ENCODE assay signal across 20 cellular contexts in the genomic region with DNA sequence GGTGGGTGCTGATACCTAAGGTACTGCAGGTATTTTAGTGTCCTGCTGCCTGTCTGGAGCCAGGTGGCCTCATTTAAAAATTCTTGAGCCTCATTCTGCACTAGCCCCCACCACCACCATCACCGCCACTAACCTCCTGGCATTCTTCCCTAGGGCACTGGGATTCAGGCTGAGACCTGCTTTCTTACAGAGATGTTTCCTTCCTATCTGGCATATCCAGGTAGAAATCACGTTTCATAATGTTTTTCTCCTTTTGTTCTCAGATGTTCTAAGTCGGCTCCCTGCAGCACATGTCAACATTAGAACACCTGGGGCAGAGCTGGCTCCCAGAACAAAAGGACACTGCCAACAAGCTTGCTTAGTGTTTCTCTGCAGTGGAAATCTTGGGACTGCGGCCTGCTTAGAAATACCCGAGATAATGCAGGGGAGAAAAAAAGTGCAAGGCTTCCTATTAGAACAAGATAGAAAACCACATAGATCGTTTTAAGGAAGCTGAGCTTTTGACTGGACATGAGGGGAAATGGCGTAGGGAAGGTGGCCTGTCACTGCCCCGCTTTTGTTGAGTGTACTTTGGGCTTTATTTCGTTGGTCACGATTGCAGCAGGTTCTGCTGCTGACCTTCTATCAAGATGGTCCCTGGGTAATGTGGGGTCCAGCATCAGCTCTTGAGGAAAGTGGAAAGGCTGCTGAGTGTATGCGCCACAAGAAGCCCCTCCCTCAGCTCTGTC. TPM values are rescaled to one million over a fixed set of nuclear protein-coding genes. Genes with fewer than 3 reads are reported as not detected.
A peak's percentile ranks its signal among the peaks of the same experiment; 100 is the strongest.
DNase-seq lines count a peak whose midpoint lies in the region; ATAC-seq, FAIRE-seq and TF ChIP-seq lines count a peak whose summit lies in the region.
"Had no signal": no experiment of that assay in that cellular context is flagged by ENCODE, and none has a peak within 500 bp of the region (broad histone marks: within the 10 kb centered on the region; RNA-seq: fewer than 3 reads in every experiment).

No MANE protein-coding gene starts in this region.

- H3K4me1 ChIP-seq in Caco-2 (peaks cover 47% of the 10 kb centered on the region), mucosa of stomach (ENCODE audit: control insufficient read depth, insufficient read depth, low read length) (peaks cover 61% of the 10 kb centered on the region), kidney (ENCODE audit: control insufficient read depth in 1 of 2, insufficient read depth in 1 of 2, low read depth in 1 of 2, low read length in 2 of 2) (no peaks in the 10 kb centered on the region)
- H3K4me1 ChIP-seq: BE2C, parathyroid adenoma had no signal

- FAIRE-seq in bronchial epithelial cell (lab: Jason Lieb, UNC) (no peak), kidney (lab: Jason Lieb, UNC) (no peak)
- FAIRE-seq: endometrium, G401.6 had no signal

- H3K9ac ChIP-seq in mucosa of stomach (ENCODE audit: low read length) (peak overlapping the region; percentile 50), kidney (ENCODE audit: low read length in 2 of 2) (no peak overlapping the region)
- H3K9ac ChIP-seq: parathyroid adenoma had no signal

- peak overlapping the region; percentile 53 for H3K27ac Mint-ChIP-seq in Caco-2 (ENCODE audit: unreplicated experiment)
- H3K27ac Mint-ChIP-seq: activated CD8-positive, alpha-beta T cell treated with anti-CD3 and anti-CD28 coated beads for 36 hours; T-helper 2 cell treated with Interferon-gamma antibody and Interleukin-4, amounts not matched to agents 5 μg/mL and 100 μg/mL, for 36 hours had no signal

- BruUV-seq in Caco-2 (replicated peaks; lab: Mats Ljungman, UMichigan), result no TSS peak

- POLR2A ChIA-PET in Caco-2 (lab: Charles Lee), result no interaction called here

- no peaks in the 10 kb centered on the region for H3K36me3 Mint-ChIP-seq in Caco-2 (ENCODE audit: insufficient read depth, unreplicated experiment)
- H3K36me3 Mint-ChIP-seq: brain had no signal

- no peak overlapping the region for H3K4me3 Mint-ChIP-seq in Caco-2 (ENCODE audit: unreplicated experiment)
- H3K4me3 Mint-ChIP-seq: activated CD8-positive, alpha-beta T cell treated with anti-CD3 and anti-CD28 coated beads for 36 hours; brain; T-helper 2 cell treated with Interferon-gamma antibody and Interleukin-4, amounts not matched to agents 5 μg/mL and 100 μg/mL, for 36 hours had no signal

- no peaks in the 10 kb centered on the region for H3K36me3 ChIP-seq in Caco-2 (ENCODE audit: control insufficient read depth, insufficient read depth, low read length)
- H3K36me3 ChIP-seq in bronchial epithelial cell (ENCODE audit: control insufficient read depth, insufficient read depth, low read length), result no peaks in the 10 kb centered on the region
- H3K36me3 ChIP-seq in mucosa of stomach (ENCODE audit: control insufficient read depth, insufficient read depth, low read length), result no peaks in the 10 kb centered on the region
- H3K36me3 ChIP-seq in kidney (ENCODE audit: control insufficient read depth in 1 of 2, insufficient read depth in 2 of 2, low read length in 2 of 2), result no peaks in the 10 kb centered on the region
- H3K36me3 ChIP-seq: BE2C had no signal

- CTCF ChIA-PET in Caco-2 (lab: Charles Lee), result no interaction called here

- no peaks in the 10 kb centered on the region for H3K27me3 Mint-ChIP-seq in Caco-2 (ENCODE audit: insufficient read depth, unreplicated experiment)

- H3K4me1 Mint-ChIP-seq in Caco-2 (ENCODE audit: low read depth, unreplicated experiment), result peaks cover 42% of the 10 kb centered on the region
- H3K4me1 Mint-ChIP-seq: brain had no signal

- H3K9me3 ChIP-seq in Caco-2 (no peaks in the 10 kb centered on the region), mucosa of stomach (ENCODE audit: control insufficient read depth, low read length) (no peaks in the 10 kb centered on the region), kidney (ENCODE audit: control insufficient read depth in 1 of 2, low read length in 2 of 2) (no peaks in the 10 kb centered on the region)
- H3K9me3 ChIP-seq: BE2C had no signal

- TF ChIP-seq CTCF in Caco-2 (IDR thresholded peaks at IDR 0.05; ENCODE audit: insufficient read depth in 1 of 2, low read depth in 1 of 2, low read length in 1 of 2, severe bottlenecking in 1 of 2, unreplicated experiment in 1 of 2), result no peak
- TF ChIP-seq CTCF in bronchial epithelial cell (IDR thresholded peaks at IDR 0.05; ENCODE audit: insufficient read depth, low read length, severe bottlenecking), result no peak
- TF ChIP-seq CTCF in kidney (IDR thresholded peaks at IDR 0.05; ENCODE audit: borderline replicate concordance, extremely low read depth, insufficient read depth), result no peak

- DNase-seq in Caco-2, result no peak
- DNase-seq in NCI-H345 (lab: John Stamatoyannopoulos, UW), result peak; percentile 55
- DNase-seq in bronchial epithelial cell (ENCODE audit: low read depth), result peak; percentile 61
- DNase-seq in activated CD4-positive, CD25-positive, alpha-beta regulatory T cell (lab: John Stamatoyannopoulos, UW), result no peak
- no peak for DNase-seq in kidney
- DNase-seq: activated CD8-positive, alpha-beta T cell treated with anti-CD3 and anti-CD28 coated beads for 36 hours; activated effector memory CD4-positive, alpha-beta T cell treated with Interleukin-2 at 50 U/mL for 16 hours; BE2C; hypothalamus; NCI-H1436; stimulated activated CD8-positive, alpha-beta memory T cell treated with anti-CD3 and anti-CD28 coated beads, Interleukin-4, amount 100 ng/mL, for 48 hours had no signal

- no peak overlapping the region for H3K27ac ChIP-seq in kidney (ENCODE audit: low read depth in 2 of 2, low read length in 2 of 2)
- H3K27ac ChIP-seq: parathyroid adenoma had no signal

- no peaks in the 10 kb centered on the region for H3K9me3 Mint-ChIP-seq in Caco-2 (ENCODE audit: unreplicated experiment)
- H3K9me3 Mint-ChIP-seq: activated CD8-positive, alpha-beta T cell treated with anti-CD3 and anti-CD28 coated beads for 36 hours; T-helper 2 cell treated with Interferon-gamma antibody and Interleukin-4, amounts not matched to agents 5 μg/mL and 100 μg/mL, for 36 hours had no signal

- intact Hi-C loops in Caco-2 (cut with micrococcal nuclease; ENCODE audit: unreplicated experiment) (no loop called here), kidney (cut with DNase I) (no loop called here)

- H3K27me3 ChIP-seq in Caco-2 (replicated peaks; ENCODE audit: control insufficient read depth, insufficient read depth, low read length), result no peaks in the 10 kb centered on the region
- H3K27me3 ChIP-seq in bronchial epithelial cell (ENCODE audit: control insufficient read depth, insufficient read depth, low read length), result no peaks in the 10 kb centered on the region
- no peaks in the 10 kb centered on the region for H3K27me3 ChIP-seq in mucosa of stomach (ENCODE audit: control insufficient read depth, insufficient read depth, low read length)
- H3K27me3 ChIP-seq: BE2C had no signal

- no peak overlapping the region for H3K4me3 ChIP-seq in Caco-2 (ENCODE audit: low read depth, low read length)
- no peak overlapping the region for H3K4me3 ChIP-seq in bronchial epithelial cell (ENCODE audit: low read depth, low read length)
- no peak overlapping the region for H3K4me3 ChIP-seq in mucosa of stomach (ENCODE audit: low read length)
- no peak overlapping the region for H3K4me3 ChIP-seq in kidney (ENCODE audit: low read length in 2 of 2)

- no peak for ATAC-seq in GM21786 (IDR thresholded peaks at IDR 0.05; ENCODE audit: unreplicated experiment)
- ATAC-seq in HG02588 (IDR thresholded peaks at IDR 0.05; ENCODE audit: unreplicated experiment), result no peak
- ATAC-seq: activated CD8-positive, alpha-beta T cell treated with anti-CD3 and anti-CD28 coated beads for 36 hours; Panc1 had no signal

RNA-seq across cellular contexts. Expression of a gene that starts 59.6 kb away (rescaled TPM):
- 15.6 and 22.1 TPM in 2 replicates for total RNA-seq in Caco-2 (2022)
- total RNA-seq in bronchial epithelial cell, result 12.7 and 14.5 TPM in 2 replicates
- 19.2 TPM for total RNA-seq in kidney
- 19.0 TPM for polyA plus RNA-seq in kidney (ENCODE audit: insufficient read depth, low read depth, low replicate concordance)

Comparison
In these comparisons a context has a peak if more than half of its experiments do, and no peak if none do; other contexts are left out.
1. DNase-seq: peak in NCI-H345 (single experiment) and bronchial epithelial cell (single experiment); none in Caco-2 (0 of 2), activated CD4-positive, CD25-positive, alpha-beta regulatory T cell (0 of 4) and kidney (single experiment).